Comparison of ENCODE assay signal across 26 cellular contexts in the genomic region with DNA sequence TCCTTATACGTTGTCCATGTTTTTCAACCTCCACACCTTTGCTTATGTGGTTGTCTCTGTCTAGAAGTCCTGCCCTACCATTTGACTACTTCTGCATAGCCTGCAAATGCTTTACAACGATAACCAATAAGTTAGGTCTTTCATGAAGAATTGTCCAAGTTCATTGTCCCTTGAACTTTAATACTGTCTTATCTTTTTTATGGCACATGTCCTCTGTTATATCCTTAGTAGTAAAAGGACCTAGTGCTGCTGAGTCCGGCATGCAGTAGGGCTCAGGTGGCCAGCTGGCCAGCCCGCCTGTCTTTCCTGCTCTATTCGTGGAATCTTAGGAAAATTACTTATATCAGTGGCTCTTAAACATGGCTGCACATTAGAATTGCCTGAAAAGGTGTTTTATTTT.
"Had no signal": no experiment of that assay in that cellular context is flagged by ENCODE, and none has a peak within 500 bp of the region (broad histone marks: within the 10 kb centered on the region; RNA-seq: fewer than 3 reads in every experiment).

No MANE protein-coding gene starts in this region.

- H3K9me3 ChIP-seq: gastrocnemius medialis, neutrophil, ovary, right lobe of liver, tibial nerve, uterus had no signal

- H3K4me1 Mint-ChIP-seq: stimulated activated effector memory CD8-positive, alpha-beta T cell treated with anti-CD3 and anti-CD28 coated beads, Interleukin-12 subunit alpha, Interleukin-12 subunit beta, amount 100 ng/mL, for 72 hours had no signal

- H3K36me3 Mint-ChIP-seq: activated CD4-positive, alpha-beta memory T cell treated with anti-CD3 and anti-CD28 coated beads for 36 hours; natural killer cell treated with Interleukin-12 subunit alpha and Interleukin-12 subunit beta and Interleukin-15 and Interleukin-18, amount 100 ng/mL, for 72 hours; stimulated activated effector memory CD8-positive, alpha-beta T cell treated with anti-CD3 and anti-CD28 coated beads, Interleukin-12 subunit alpha, Interleukin-12 subunit beta, amount 100 ng/mL, for 72 hours; T-cell had no signal

- H3K27me3 ChIP-seq: brain microvascular endothelial cell, gastrocnemius medialis, neutrophil, ovary, right lobe of liver, tibial nerve, uterus had no signal

- ATAC-seq: activated CD4-positive, CD25-positive, alpha-beta regulatory T cell treated with anti-CD3 and anti-CD28 coated beads, Interleukin-2, amount 50 U/mL, for 24 hours; gastrocnemius medialis; natural killer cell treated with Interleukin-12 subunit alpha and Interleukin-12 subunit beta and Interleukin-15 and Interleukin-18, amount 100 ng/mL, for 72 hours; stimulated activated effector memory CD8-positive, alpha-beta T cell treated with anti-CD3 and anti-CD28 coated beads, Interleukin-12 subunit alpha, Interleukin-12 subunit beta, amount 100 ng/mL, for 72 hours; T-cell had no signal

- H3K4me3 ChIP-seq: coronary artery, dorsolateral prefrontal cortex, gastrocnemius medialis, ovary, right lobe of liver, tibial nerve, uterus had no signal

- H3K27me3 Mint-ChIP-seq: activated CD4-positive, alpha-beta memory T cell treated with anti-CD3 and anti-CD28 coated beads for 36 hours; progenitor cell of endocrine pancreas; T-cell had no signal

- H3K36me3 ChIP-seq: brain microvascular endothelial cell, gastrocnemius medialis, neutrophil, ovary, right lobe of liver, tibial nerve, uterus had no signal

- H3K4me1 ChIP-seq: gastrocnemius medialis had no signal

- H3K27ac Mint-ChIP-seq: activated CD4-positive, alpha-beta memory T cell treated with anti-CD3 and anti-CD28 coated beads for 36 hours; natural killer cell treated with Interleukin-12 subunit alpha and Interleukin-12 subunit beta and Interleukin-15 and Interleukin-18, amount 100 ng/mL, for 72 hours; progenitor cell of endocrine pancreas; stimulated activated effector memory CD8-positive, alpha-beta T cell treated with anti-CD3 and anti-CD28 coated beads, Interleukin-12 subunit alpha, Interleukin-12 subunit beta, amount 100 ng/mL, for 72 hours; T-cell; T-helper 2 cell treated with Interferon-gamma antibody and Interleukin-4, amounts not matched to agents 5 μg/mL and 100 μg/mL, for 36 hours had no signal

- H3K9me3 Mint-ChIP-seq: activated CD4-positive, alpha-beta memory T cell treated with anti-CD3 and anti-CD28 coated beads for 36 hours; natural killer cell treated with Interleukin-12 subunit alpha and Interleukin-12 subunit beta and Interleukin-15 and Interleukin-18, amount 100 ng/mL, for 72 hours; stimulated activated effector memory CD8-positive, alpha-beta T cell treated with anti-CD3 and anti-CD28 coated beads, Interleukin-12 subunit alpha, Interleukin-12 subunit beta, amount 100 ng/mL, for 72 hours; T-cell; T-helper 2 cell treated with Interferon-gamma antibody and Interleukin-4, amounts not matched to agents 5 μg/mL and 100 μg/mL, for 36 hours had no signal

- H3K27ac ChIP-seq: brain microvascular endothelial cell, coronary artery, dorsolateral prefrontal cortex, gastrocnemius medialis, ovary, right lobe of liver, tibial nerve, uterus had no signal

- H3K4me3 Mint-ChIP-seq: activated CD4-positive, alpha-beta memory T cell treated with anti-CD3 and anti-CD28 coated beads for 36 hours; natural killer cell treated with Interleukin-12 subunit alpha and Interleukin-12 subunit beta and Interleukin-15 and Interleukin-18, amount 100 ng/mL, for 72 hours; stimulated activated effector memory CD8-positive, alpha-beta T cell treated with anti-CD3 and anti-CD28 coated beads, Interleukin-12 subunit alpha, Interleukin-12 subunit beta, amount 100 ng/mL, for 72 hours; T-cell; T-helper 2 cell treated with Interferon-gamma antibody and Interleukin-4, amounts not matched to agents 5 μg/mL and 100 μg/mL, for 36 hours had no signal

- DNase-seq: activated CD4-positive, alpha-beta memory T cell treated with anti-CD3 and anti-CD28 coated beads for 36 hours; activated CD4-positive, alpha-beta T cell treated with anti-CD3 and anti-CD28 coated beads for 48 hours; activated CD8-positive, alpha-beta memory T cell treated with anti-CD3 and anti-CD28 coated beads, Interleukin-2, amount 50 U/mL, for 4 hours; activated gamma-delta T cell; activated naive CD4-positive, alpha-beta T cell treated with anti-CD3 and anti-CD28 coated beads, Interleukin-2, amount 50 U/mL, for 16 hours; activated T-cell treated with anti-CD3 and anti-CD28 coated beads, Interleukin-2, amount 50 U/mL, for 1 hour; amniotic stem cell; brain microvascular endothelial cell; dorsolateral prefrontal cortex; effector memory CD4-positive, alpha-beta T cell; gastrocnemius medialis; hippocampal formation; kidney; ovary; right lobe of liver; stimulated activated CD4-positive, alpha-beta T cell treated with anti-CD3 and anti-CD28 coated beads, Interleukin-4, amount 100 ng/mL, for 24 hours; T-cell; uterus had no signal
